ENCODE assay signal across 18 cellular contexts in the genomic region with DNA sequence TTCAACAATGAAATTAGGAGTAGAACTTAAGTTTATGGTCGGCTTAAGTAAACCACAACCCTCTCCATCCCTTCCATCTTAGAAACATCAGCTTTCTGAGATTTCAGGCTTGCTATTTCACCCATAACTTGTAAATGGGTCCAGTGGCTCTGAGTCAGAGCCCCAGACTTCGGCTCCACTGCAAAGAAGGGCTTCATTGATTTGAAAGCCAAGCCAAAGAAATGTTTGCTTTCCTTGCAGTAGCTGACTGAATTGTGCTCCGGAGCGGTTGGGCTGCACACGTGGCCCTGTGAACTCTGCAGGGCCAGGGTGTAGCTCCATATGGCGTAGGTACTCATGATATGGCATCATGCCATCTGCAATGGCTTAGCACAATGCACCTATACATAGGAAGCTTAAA. TPM values are rescaled to one million over a fixed set of nuclear protein-coding genes. Genes with fewer than 3 reads are reported as not detected.
A peak's percentile ranks its signal among the peaks of the same experiment; 100 is the strongest.
DNase-seq lines count a peak whose midpoint lies in the region; ATAC-seq and TF ChIP-seq lines count a peak whose summit lies in the region.
"Had no signal": no experiment of that assay in that cellular context is flagged by ENCODE, and none has a peak within 500 bp of the region (broad histone marks: within the 10 kb centered on the region; RNA-seq: fewer than 3 reads in every experiment).

No MANE protein-coding gene starts in this region.

- no peak for TF ChIP-seq CTCF in gastrocnemius medialis (IDR thresholded peaks at IDR 0.05 in 4 of 5, conservative IDR thresholded peaks at IDR 0.05 in 1 of 5)

- ATAC-seq in left colon (peak; percentile 99), GM18502 (IDR thresholded peaks at IDR 0.05; ENCODE audit: poor library complexity, unreplicated experiment) (no peak), gastrocnemius medialis (no peak), GM21423 (IDR thresholded peaks at IDR 0.05; ENCODE audit: unreplicated experiment) (no peak)
- ATAC-seq: Right ventricle myocardium inferior; stimulated activated effector memory CD8-positive, alpha-beta T cell treated with anti-CD3 and anti-CD28 coated beads, Interleukin-12 subunit alpha, Interleukin-12 subunit beta, amount 100 ng/mL, for 72 hours had no signal

- H3K27ac ChIP-seq in gastrocnemius medialis = no peak overlapping the region

- peak; percentile 93 for DNase-seq in DMS 273 treated with DMSO at 0.1 percent for 48 hours (lab: John Stamatoyannopoulos, UW)
- DNase-seq in NCI-H1105 treated with DMSO at 0.1 percent for 48 hours (lab: John Stamatoyannopoulos, UW) = peak; percentile 72
- DNase-seq in RPMI8226 = peak; percentile 75
- DNase-seq in left colon = peak; percentile 48 to 67
- DNase-seq in gastrocnemius medialis = no peak
- no peak for DNase-seq in activated naive CD4-positive, alpha-beta T cell treated with Interleukin-2 at 50 U/mL for 16 hours
- DNase-seq: activated CD4-positive, alpha-beta T cell treated with anti-CD3 and anti-CD28 coated beads, Interleukin-2, amount 10 ng/mL, durations not matched to agents 24 days and 14 days; activated naive CD8-positive, alpha-beta T cell treated with anti-CD3 and anti-CD28 coated beads, Interleukin-2, amount 10 ng/mL, durations not matched to agents 7 days and 5 days; activated T-cell treated with anti-CD3 and anti-CD28 coated beads, Interleukin-2, amount 50 U/mL, for 1 hour; EL; H9; head of caudate nucleus; kidney; NCI-H526 treated with DMSO at 0.1 percent for 48 hours had no signal

- in situ Hi-C loops in gastrocnemius medialis (cut with MboI; ENCODE audit: low sequenced_read_pairs in 4 of 4) = no loop called here

- TF ChIP-seq POLR2A in gastrocnemius medialis (IDR thresholded peaks at IDR 0.05) = no peak

- intact Hi-C loops in left colon (cut with DNase I, micrococcal nuclease) = no loop called here
- intact Hi-C loops in gastrocnemius medialis (cut with DNase I; ENCODE audit: low total_unique reads) = no loop called here

- no peaks in the 10 kb centered on the region for H3K9me3 ChIP-seq in gastrocnemius medialis

- no peaks in the 10 kb centered on the region for H3K27me3 ChIP-seq in gastrocnemius medialis

- no peak overlapping the region for H3K4me3 ChIP-seq in gastrocnemius medialis

- peaks cover 0 to 3% of the 10 kb centered on the region in 2 donors for H3K4me1 ChIP-seq in gastrocnemius medialis

- H3K36me3 ChIP-seq in gastrocnemius medialis = no peaks in the 10 kb centered on the region

RNA-seq across cellular contexts. Expression of a gene that starts 57.0 kb away (rescaled TPM):
- total RNA-seq in left colon (10 to 100 TPM; 14.3 to 16.3 TPM), gastrocnemius medialis (1 to 10 TPM in 3 of 4 donors, under 1 TPM in 1; 0.85 to 2.9 (median 1.8) TPM)

Comparison
In these comparisons a context has a peak if more than half of its experiments do, and no peak if none do; other contexts are left out.
1. DNase-seq: peak in DMS 273 treated with DMSO at 0.1 percent for 48 hours (single experiment), NCI-H1105 treated with DMSO at 0.1 percent for 48 hours (single experiment), RPMI8226 (single experiment) and left colon (2 of 2); none in gastrocnemius medialis (0 of 2) and activated naive CD4-positive, alpha-beta T cell treated with Interleukin-2 at 50 U/mL for 16 hours (single experiment).